10 cellular contexts compared by ENCODE assay signal in genomic region chr19:47949852-47950521, GRCh38. TPM values are rescaled to one million over a fixed set of nuclear protein-coding genes. Genes with fewer than 3 reads are reported as not detected.
A peak's percentile ranks its signal among the peaks of the same experiment; 100 is the strongest.
DNase-seq lines count a peak whose midpoint lies in the region; ATAC-seq and TF ChIP-seq lines count a peak whose summit lies in the region.
"Not testable (repeated sequence)": the region's sequence is repeated elsewhere in the genome, so short reads cannot be mapped to it uniquely, and the experiment has no call there.
"Had no signal": no experiment of that assay in that cellular context is flagged by ENCODE, and none has a peak within 500 bp of the region (broad histone marks: within the 10 kb centered on the region; RNA-seq: fewer than 3 reads in every experiment).

No MANE protein-coding gene starts in this region.

- H3K4me3 Mint-ChIP-seq in GM23338, neural crest cell: not testable (repeated sequence)

- not testable (repeated sequence) for H3K36me3 ChIP-seq in GM23338 (ENCODE audit: insufficient read depth); RWPE2 (ENCODE audit: low read depth); right atrium auricular region

- not testable (repeated sequence) for H3K36me3 Mint-ChIP-seq in GM23338 (ENCODE audit: low read depth); neural crest cell (ENCODE audit: low read depth)

- H3K4me2 ChIP-seq in GM23338, result not testable (repeated sequence)

- H2AFZ ChIP-seq in GM23338, result not testable (repeated sequence)

- not testable (repeated sequence) for H3K4me1 Mint-ChIP-seq in GM23338, neural crest cell

- not testable (repeated sequence) for DNase-seq in AG09309 (ENCODE audit: low read depth); GM23338 (ENCODE audit: low spot score); cardiac fibroblast (ENCODE audit: low read depth in 2 of 2)
- peak; percentile 81 for DNase-seq in RWPE2 (ENCODE audit: low spot score)
- peak; percentile 23 for DNase-seq in activated T-cell treated with anti-CD3 and anti-CD28 coated beads, Interleukin-2, amount 50 U/mL, for 1 hour
- peak; percentile 73 for DNase-seq in right atrium auricular region (ENCODE audit: low spot score)
- DNase-seq in neural crest cell (ENCODE audit: low read depth, low spot score), result peak; percentile 34
- peak; percentile 44 for DNase-seq in stimulated activated CD8-positive, alpha-beta memory T cell treated with anti-CD3 and anti-CD28 coated beads, Interleukin-4, amount 100 ng/mL, for 48 hours

- H3K27me3 Mint-ChIP-seq in GM23338 (ENCODE audit: insufficient read depth, low read depth, poor library complexity); neural crest cell (ENCODE audit: low read depth): not testable (repeated sequence)

- H3K27ac Mint-ChIP-seq in GM23338; neural crest cell (ENCODE audit: unreplicated experiment): not testable (repeated sequence)

- H3K27me3 ChIP-seq in GM23338 (ENCODE audit: insufficient read depth); RWPE2 (ENCODE audit: insufficient read depth, poor library complexity, severe bottlenecking); right atrium auricular region: not testable (repeated sequence)

- not testable (repeated sequence) for H3F3A ChIP-seq in GM23338 (replicated peaks; ENCODE audit: low read depth)

- not testable (repeated sequence) for H3K9me2 ChIP-seq in GM23338 (ENCODE audit: insufficient read depth)

- peak; percentile 32 for TF ChIP-seq CTCF in AG09309 (IDR thresholded peaks at IDR 0.05; ENCODE audit: control insufficient read depth, insufficient read depth, low read depth, low read length, missing control alignments)
- peak; percentile 42 to 91 for TF ChIP-seq CTCF in GM23338 (conservative IDR thresholded peaks at IDR 0.05; ENCODE audit: low read depth in 2 of 2)
- peak; percentile 41 for TF ChIP-seq CTCF in RWPE2 (IDR thresholded peaks at IDR 0.05; ENCODE audit: poor library complexity, severe bottlenecking)
- TF ChIP-seq CTCF in cardiac fibroblast (IDR thresholded peaks at IDR 0.05; ENCODE audit: low read depth, low read length), result peak; percentile 15
- not testable (repeated sequence) for TF ChIP-seq CTCF in right atrium auricular region (IDR thresholded peaks at IDR 0.05)
- TF ChIP-seq CTCF in neural crest cell (conservative IDR thresholded peaks at IDR 0.05), result peak; percentile 61

- not testable (repeated sequence) for H3K79me2 ChIP-seq in GM23338 (replicated peaks; ENCODE audit: insufficient read depth)

- not testable (repeated sequence) for H3K9me3 Mint-ChIP-seq in GM23338, neural crest cell

- H3K27ac ChIP-seq in GM23338 (ENCODE audit: low read depth); RWPE2 (ENCODE audit: poor library complexity, severe bottlenecking); right atrium auricular region: not testable (repeated sequence)

- H3K4me1 ChIP-seq in GM23338 (ENCODE audit: insufficient read depth); RWPE2 (ENCODE audit: insufficient read depth, poor library complexity, severe bottlenecking); right atrium auricular region: not testable (repeated sequence)

- ATAC-seq in GM23338; RWPE2 (ENCODE audit: low read depth): not testable (repeated sequence)

- not testable (repeated sequence) for H3K4me3 ChIP-seq in AG09309 (ENCODE audit: control insufficient read depth, low read depth, low read length); GM23338; RWPE2 (ENCODE audit: severe bottlenecking); cardiac fibroblast (replicated peaks in 1 of 2; ENCODE audit: low read depth in 2 of 2, low read length in 2 of 2); right atrium auricular region

- H3K9me3 ChIP-seq in RWPE2 (ENCODE audit: severe bottlenecking); right atrium auricular region: not testable (repeated sequence)

- not testable (repeated sequence) for H4K20me1 ChIP-seq in GM23338 (replicated peaks; ENCODE audit: insufficient read depth)

TF ChIP-seq in GM23338, 12 proteins besides CTCF, POLR2A, EP300 and RAD21:
- TF ChIP-seq ZNF114 (CRISPR knock-in tag; IDR thresholded peaks at IDR 0.05) (peak; percentile 57; the same call in 1 of the 2 replicates), CREB1 (CRISPR knock-in tag; IDR thresholded peaks at IDR 0.05; ENCODE audit: low read depth) (peak; percentile 42; the same call in 1 of the 2 replicates)

RNA-seq across cellular contexts. Expression of gene BSPH1, which starts 42.0 kb away (rescaled TPM):
- total RNA-seq in GM23338 (2014; rRNA removed; shearing (Covaris generic)), result not detected in 2 replicates
- polyA plus RNA-seq in GM23338 (2016; fragmentation: Nextera tagmentation; extraction: Ambion mirVana), result not detected in 2 replicates
- total RNA-seq in right atrium auricular region, result not detected
- total RNA-seq in neural crest cell, result not detected in 2 replicates
- total RNA-seq: occipital lobe, vagina had no signal

RNA-seq across cellular contexts. Expression of gene ELSPBP1, which starts 44.4 kb away (rescaled TPM):
- total RNA-seq in GM23338 (2014; rRNA removed; shearing (Covaris generic)), result not detected in 2 replicates
- polyA plus RNA-seq in GM23338 (2016; fragmentation: Nextera tagmentation; extraction: Ambion mirVana), result not detected in 2 replicates
- total RNA-seq in right atrium auricular region (not detected), neural crest cell (not detected in 2 replicates)
- total RNA-seq: occipital lobe, vagina had no signal
